In genomic region chr17:47649153-47649971, GRCh38 we compare ENCODE assay signal across 1 cellular context.
A peak's percentile ranks its signal among the peaks of the same experiment; 100 is the strongest.
TF ChIP-seq lines count a peak whose summit lies in the region.

Gene KPNB1, plus strand, starts transcription at chr17:47649919. Its CDS starts 326 bp downstream, at chr17:47650245.

TF ChIP-seq in GM12878, 131 proteins besides CTCF, POLR2A, EP300 and RAD21 (continued from another document):
- TF ChIP-seq RELB (IDR thresholded peaks at IDR 0.05; ENCODE audit: low read depth): peak; percentile 67
- TF ChIP-seq NFYA (IDR thresholded peaks at IDR 0.05; ENCODE audit: borderline replicate concordance, low read depth, low read length): peak; percentile 72
- peak; percentile 80 for TF ChIP-seq CEBPZ (IDR thresholded peaks at IDR 0.05; ENCODE audit: low read depth, low read length)
- peak; percentile 62 for TF ChIP-seq HCFC1 (IDR thresholded peaks at IDR 0.05; ENCODE audit: low read length)
- TF ChIP-seq NR2F1 (conservative IDR thresholded peaks at IDR 0.05): peak; percentile 46
- TF ChIP-seq PAX5 (IDR thresholded peaks at IDR 0.05; ENCODE audit: borderline replicate concordance, low read depth, low read length): peak; percentile 67
- TF ChIP-seq KAT2A (conservative IDR thresholded peaks at IDR 0.05; ENCODE audit: control insufficient read depth, low read depth, low read length): no peak
- TF ChIP-seq WRNIP1 (IDR thresholded peaks at IDR 0.05; ENCODE audit: borderline replicate concordance, low read depth, low read length): no peak
- TF ChIP-seq IKZF1 (conservative IDR thresholded peaks at IDR 0.05): peak; percentile 95
- TF ChIP-seq TCF12 (IDR thresholded peaks at IDR 0.05; ENCODE audit: low read depth, low read length): peak; percentile 60
- TF ChIP-seq ZNF592 (IDR thresholded peaks at IDR 0.05): no peak
- no peak for TF ChIP-seq ZNF274 (IDR thresholded peaks at IDR 0.05; ENCODE audit: insufficient read depth, insufficient read length)
- TF ChIP-seq DPF2 (IDR thresholded peaks at IDR 0.05): peak; percentile 60
- TF ChIP-seq SREBF1 (IDR thresholded peaks at IDR 0.05; ENCODE audit: low read length): no peak
- peak; percentile 17; the same call in 1 of the 2 replicates for TF ChIP-seq BCL11A (IDR thresholded peaks at IDR 0.05; ENCODE audit: low read depth, low read length)
- 0 out of 2 replicates have a peak, but pooled peaks have one; percentile 35 for TF ChIP-seq HSF1 (IDR thresholded peaks at IDR 0.05; ENCODE audit: low read depth, low read length)
- TF ChIP-seq SIN3A (IDR thresholded peaks at IDR 0.05; ENCODE audit: low read depth, low read length): peak; percentile 65
- TF ChIP-seq MAX (IDR thresholded peaks at IDR 0.05; ENCODE audit: low read depth, low read length): peak; percentile 82
- TF ChIP-seq ASH2L (IDR thresholded peaks at IDR 0.05; ENCODE audit: borderline replicate concordance, low read depth): no peak
- TF ChIP-seq E2F4 (IDR thresholded peaks at IDR 0.05; ENCODE audit: low read depth, low read length): peak; percentile 74
